ENCODE assay signal across 12 cellular contexts in the genomic region with DNA sequence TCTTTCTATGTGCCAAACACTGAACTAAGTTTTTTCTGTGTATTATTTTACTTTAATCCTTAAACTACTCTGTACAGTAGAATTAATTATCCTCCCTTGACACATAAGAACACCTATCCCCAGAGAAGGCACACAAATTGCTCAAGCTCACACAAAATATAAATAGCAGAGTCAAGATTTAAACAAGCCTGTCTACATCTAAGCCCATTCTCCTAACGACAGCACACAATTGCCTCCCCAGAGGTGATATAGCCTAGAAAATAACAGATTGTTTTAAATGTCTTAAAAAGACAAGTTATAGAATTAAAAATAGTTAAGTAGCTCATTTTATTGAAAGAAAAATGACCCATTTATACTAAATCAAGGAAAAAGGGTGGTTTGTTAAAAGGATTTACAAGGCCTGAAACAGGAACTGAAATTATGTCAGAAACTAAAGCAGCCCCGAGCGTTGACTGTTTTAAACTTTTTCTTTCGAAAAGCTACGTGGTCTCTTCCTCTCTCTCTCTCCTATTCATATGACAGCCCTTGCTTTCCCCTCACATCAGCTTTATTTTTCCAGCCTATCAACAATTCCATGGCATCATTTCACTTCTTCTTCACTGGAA. TPM values are rescaled to one million over a fixed set of nuclear protein-coding genes. Genes with fewer than 3 reads are reported as not detected.
DNase-seq lines count a peak whose midpoint lies in the region; ATAC-seq and TF ChIP-seq lines count a peak whose summit lies in the region.
"Had no signal": no experiment of that assay in that cellular context is flagged by ENCODE, and none has a peak within 500 bp of the region (broad histone marks: within the 10 kb centered on the region; RNA-seq: fewer than 3 reads in every experiment).

No MANE protein-coding gene starts in this region.

- H3K79me1 ChIP-seq in mesendoderm (ENCODE audit: low read length): no peaks in the 10 kb centered on the region

- no peaks in the 10 kb centered on the region for H3K36me3 ChIP-seq in left lung
- no peaks in the 10 kb centered on the region for H3K36me3 ChIP-seq in mesendoderm (ENCODE audit: control insufficient read depth, insufficient read depth, low read length)
- H3K36me3 ChIP-seq: brain microvascular endothelial cell, tibial artery had no signal

- no peak overlapping the region for H4K5ac ChIP-seq in mesendoderm (ENCODE audit: low read length)

- H2AK5ac ChIP-seq in mesendoderm (ENCODE audit: low read length): no peak overlapping the region

- no peak overlapping the region for H3K4me3 ChIP-seq in left lung
- no peak overlapping the region for H3K4me3 ChIP-seq in mesendoderm (ENCODE audit: low read length)
- H3K4me3 ChIP-seq: tibial artery had no signal

- ATAC-seq in GM18861 (IDR thresholded peaks at IDR 0.05; ENCODE audit: unreplicated experiment) (peak; percentile 81), GM21723 (IDR thresholded peaks at IDR 0.05; ENCODE audit: unreplicated experiment) (peak; percentile 92), HG03432 (IDR thresholded peaks at IDR 0.05; ENCODE audit: unreplicated experiment) (peak; percentile 90), left lung (peak; percentile 18)

- no peak overlapping the region for H2BK15ac ChIP-seq in mesendoderm (replicated peaks; ENCODE audit: low read depth)

- no peak overlapping the region for H3K4ac ChIP-seq in mesendoderm (ENCODE audit: low read depth, low read length)

- H3K9me3 ChIP-seq in left lung: no peaks in the 10 kb centered on the region
- H3K9me3 ChIP-seq: tibial artery had no signal

- DNase-seq in left lung (no peak), nephron progenitor cell (no peak), 8988T (no peak), mesendoderm (no peak), H4 (ENCODE audit: low spot score) (no peak)
- DNase-seq: activated CD8-positive, alpha-beta memory T cell treated with anti-CD3 and anti-CD28 coated beads for 24 hours; brain microvascular endothelial cell; foreskin fibroblast; tibial artery had no signal

- no peak overlapping the region for H4K8ac ChIP-seq in mesendoderm (ENCODE audit: low read depth, low read length)

- H3K9ac ChIP-seq in mesendoderm (ENCODE audit: low read length): no peak overlapping the region

- intact Hi-C loops in left lung (cut with DNase I): no loop called here

- H3K27me3 ChIP-seq in left lung: no peaks in the 10 kb centered on the region
- H3K27me3 ChIP-seq in mesendoderm (ENCODE audit: insufficient read depth, low read length, poor library complexity): no peaks in the 10 kb centered on the region
- H3K27me3 ChIP-seq: brain microvascular endothelial cell, tibial artery had no signal

- no peaks in the 10 kb centered on the region for H3K36me3 Mint-ChIP-seq in nephron progenitor cell (ENCODE audit: low read depth)

- H3K27ac Mint-ChIP-seq in nephron progenitor cell: no peak overlapping the region

- no peak overlapping the region for H3K18ac ChIP-seq in mesendoderm (ENCODE audit: low read length)

- H3K27ac ChIP-seq in left lung: no peak overlapping the region
- no peak overlapping the region for H3K27ac ChIP-seq in mesendoderm (ENCODE audit: low read depth, low read length)
- H3K27ac ChIP-seq: brain microvascular endothelial cell, tibial artery had no signal

- no peak overlapping the region for H3K4me2 ChIP-seq in mesendoderm (ENCODE audit: low read length)

- WGBS in mesendoderm (ENCODE audit: extremely low coverage, insufficient coverage, low lambda C conversion rate): no CpG with 5 or more reads among the region's 5 CpGs

- no peak overlapping the region for H3K56ac ChIP-seq in mesendoderm (ENCODE audit: low read length)

- H3K23ac ChIP-seq in mesendoderm (ENCODE audit: low read length): no peak overlapping the region

- H3K27me3 Mint-ChIP-seq in nephron progenitor cell (ENCODE audit: low read depth, poor library complexity): peaks cover 7% of the 10 kb centered on the region

- H2BK5ac ChIP-seq in mesendoderm (ENCODE audit: low read length): no peak overlapping the region

- H3K4me1 ChIP-seq in left lung: peaks cover 0 to 18% of the 10 kb centered on the region in 2 donors
- H3K4me1 ChIP-seq in mesendoderm (ENCODE audit: control insufficient read depth, low read depth, low read length): no peaks in the 10 kb centered on the region

- no peaks in the 10 kb centered on the region for H3K9me3 Mint-ChIP-seq in nephron progenitor cell

- H3K4me1 Mint-ChIP-seq in nephron progenitor cell: no peaks in the 10 kb centered on the region

- TF ChIP-seq CTCF in left lung (IDR thresholded peaks at IDR 0.05) (no peak), nephron progenitor cell (IDR thresholded peaks at IDR 0.05) (no peak)

- no peak overlapping the region for H3K4me3 Mint-ChIP-seq in nephron progenitor cell

- H2BK120ac ChIP-seq in mesendoderm (ENCODE audit: low read depth, low read length): no peak overlapping the region

- no peaks in the 10 kb centered on the region for H3K79me2 ChIP-seq in mesendoderm (ENCODE audit: control insufficient read depth, insufficient read depth, low read length)

RNA-seq across cellular contexts. Expression of gene TNFSF18, which starts 30.5 kb away (rescaled TPM):
- total RNA-seq in left lung: under 1 TPM; 0.13 to 0.20 TPM
- polyA plus RNA-seq in mesendoderm (2013, experiment 1 of 2): not detected
- 0.01 TPM for polyA plus RNA-seq in mesendoderm (2013, experiment 2 of 2)
- 0.29 and 0.79 TPM in 2 replicates for total RNA-seq in H4 (2014; rRNA removed; shearing (Covaris generic))

Comparison
In these comparisons a context has a peak if more than half of its experiments do, and no peak if none do; other contexts are left out.
1. ATAC-seq: peak in every context shown above with its lines; median percentile 92 in GM21723; 90 in HG03432; 81 in GM18861; 18 in left lung.